Comparison of ENCODE assay signal across 3 cellular contexts in the genomic region with DNA sequence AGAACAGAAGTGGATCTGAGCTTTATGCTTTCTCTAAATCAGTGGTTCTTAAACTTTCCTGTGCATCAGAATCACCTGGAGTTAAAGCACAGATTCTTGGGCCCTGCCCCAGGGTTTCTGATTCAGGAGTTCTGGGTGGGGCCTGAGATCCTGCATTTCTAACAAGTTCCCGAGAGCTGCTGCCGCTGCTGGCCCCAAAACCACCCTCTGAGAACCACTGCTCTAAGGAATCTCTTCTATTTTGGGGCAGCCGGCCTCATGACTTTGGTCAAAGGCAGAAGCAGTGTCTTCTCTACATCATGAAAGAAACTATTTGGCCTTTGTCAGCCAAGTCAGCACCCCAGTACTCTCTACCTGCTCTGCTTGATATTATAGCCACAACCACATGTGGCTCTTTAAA.
"Had no signal": no experiment of that assay in that cellular context is flagged by ENCODE, and none has a peak within 500 bp of the region (broad histone marks: within the 10 kb centered on the region; RNA-seq: fewer than 3 reads in every experiment).

No MANE protein-coding gene starts in this region.

- H3K4me3 ChIP-seq: GM12878 had no signal

- ATAC-seq: GM12878 had no signal

- DNase-seq: GDM1, GF-D8 had no signal
